Comparison of ENCODE assay signal across 8 cellular contexts in genomic region chr7:50664461-50664922, GRCh38.
DNase-seq lines count a peak whose midpoint lies in the region; ATAC-seq lines count a peak whose summit lies in the region.

No MANE protein-coding gene starts in this region.

- POLR2A ChIA-PET in activated CD4-positive, alpha-beta memory T cell treated with anti-CD3 and anti-CD28 coated beads for 36 hours (lab: Charles Lee) = no interaction called here

- H3K27me3 Mint-ChIP-seq in activated CD4-positive, alpha-beta memory T cell treated with anti-CD3 and anti-CD28 coated beads for 36 hours = peaks cover 2% of the 10 kb centered on the region

- H3K9me3 Mint-ChIP-seq in activated CD4-positive, alpha-beta memory T cell treated with anti-CD3 and anti-CD28 coated beads for 36 hours = no peaks in the 10 kb centered on the region

- peaks cover 66% of the 10 kb centered on the region for H3K4me1 Mint-ChIP-seq in activated CD4-positive, alpha-beta memory T cell treated with anti-CD3 and anti-CD28 coated beads for 36 hours (ENCODE audit: low read depth)

- DNase-seq in AG20443 (ENCODE audit: low spot score) (peak; percentile 76), lung microvascular endothelial cell (ENCODE audit: low read depth in 2 of 2) (peak; percentile 31 to 84), HUDEP-2 (lab: John Stamatoyannopoulos, UW; ENCODE audit: unreplicated experiment in 76 of 76) (no peak), NCI-H128 (lab: John Stamatoyannopoulos, UW; ENCODE audit: unreplicated experiment) (no peak), NCI-H446 (lab: John Stamatoyannopoulos, UW) (no peak)
- DNase-seq in activated CD4-positive, alpha-beta memory T cell treated with anti-CD3 and anti-CD28 coated beads for 36 hours = peak; percentile 60

- no peak overlapping the region for H3K4me3 Mint-ChIP-seq in activated CD4-positive, alpha-beta memory T cell treated with anti-CD3 and anti-CD28 coated beads for 36 hours

- CTCF ChIA-PET in activated CD4-positive, alpha-beta memory T cell treated with anti-CD3 and anti-CD28 coated beads for 36 hours (lab: Charles Lee) = interaction anchor here (1.8 kb wide), 1 partner anchor 572 kb away, joined by 4 read pairs; no protein-coding TSS in a partner anchor

- no peak overlapping the region for H3K27ac Mint-ChIP-seq in activated CD4-positive, alpha-beta memory T cell treated with anti-CD3 and anti-CD28 coated beads for 36 hours

- ATAC-seq in GM19043 (IDR thresholded peaks at IDR 0.05; ENCODE audit: low read depth, unreplicated experiment) (peak; percentile 44), HG03108 (IDR thresholded peaks at IDR 0.05; ENCODE audit: unreplicated experiment) (peak; percentile 36)

- intact Hi-C loops in activated CD4-positive, alpha-beta memory T cell treated with anti-CD3 and anti-CD28 coated beads for 36 hours (cut with micrococcal nuclease) = loop anchor here (1.0 to 10.0 kb wide), 12 partner anchors 32 to 572 kb away; partner anchors contain the start of gene ZPBP

- peaks cover 2% of the 10 kb centered on the region for H3K36me3 Mint-ChIP-seq in activated CD4-positive, alpha-beta memory T cell treated with anti-CD3 and anti-CD28 coated beads for 36 hours

Comparison
In these comparisons a context has a peak if more than half of its experiments do, and no peak if none do; other contexts are left out.
1. DNase-seq: peak in AG20443 (single experiment), activated CD4-positive, alpha-beta memory T cell treated with anti-CD3 and anti-CD28 coated beads for 36 hours (single experiment) and lung microvascular endothelial cell (2 of 2); none in HUDEP-2 (0 of 76), NCI-H128 (single experiment) and NCI-H446 (0 of 2).